In the genomic region with DNA sequence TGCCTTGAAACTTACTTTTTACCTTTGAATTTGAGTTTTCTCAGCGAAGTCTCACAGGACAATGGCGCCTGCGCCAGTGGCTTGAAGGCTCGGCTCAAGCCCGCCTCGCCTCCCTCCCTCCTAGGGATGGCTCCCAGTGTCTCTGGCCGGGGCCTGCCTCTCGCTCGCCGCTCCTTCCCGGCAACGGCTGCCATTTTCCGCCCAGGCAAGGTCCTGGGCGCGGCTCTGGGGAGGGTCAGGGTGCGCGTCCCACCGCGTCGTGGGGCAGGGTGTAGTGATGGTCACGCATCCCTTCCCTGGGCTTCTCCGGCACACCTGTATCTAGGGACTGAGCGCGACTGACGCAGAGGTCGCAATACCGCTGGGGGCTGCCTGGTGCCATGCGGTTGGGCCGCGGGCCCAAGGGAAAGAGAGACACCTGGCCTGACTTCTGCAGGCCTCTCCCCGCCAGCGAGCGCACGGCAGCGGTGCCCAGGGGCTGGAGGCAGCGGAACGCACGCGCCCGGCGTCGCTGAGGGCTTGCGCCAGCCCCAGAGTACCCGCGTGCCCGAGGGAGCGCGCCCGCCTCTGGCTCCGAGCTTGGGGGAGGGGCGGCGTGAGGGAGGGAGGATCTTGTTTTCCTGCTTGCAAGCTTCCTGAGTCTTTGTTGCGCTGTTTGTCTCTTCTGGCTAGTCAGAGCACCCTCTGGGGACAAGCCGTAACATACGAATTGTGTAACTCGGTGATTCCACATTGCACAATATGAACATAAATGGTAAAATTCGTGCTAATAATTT, we compare ENCODE assay signal across 8 cellular contexts. TPM values are rescaled to one million over a fixed set of nuclear protein-coding genes. Genes with fewer than 3 reads are reported as not detected.
A peak's percentile ranks its signal among the peaks of the same experiment; 100 is the strongest.
DNase-seq lines count a peak whose midpoint lies in the region; ATAC-seq, FAIRE-seq and TF ChIP-seq lines count a peak whose summit lies in the region.

No MANE protein-coding gene starts in this region.

- TF ChIP-seq POLR2A in testis (IDR thresholded peaks at IDR 0.05), result no peak
- TF ChIP-seq POLR2A in H54 (IDR thresholded peaks at IDR 0.05; ENCODE audit: low read depth, low read length), result no peak

- no peak; the same call in 1 of the 2 replicates for TF ChIP-seq CTCF in AG10803 (conservative IDR thresholded peaks at IDR 0.05; ENCODE audit: low read length)
- no peak for TF ChIP-seq CTCF in neutrophil (IDR thresholded peaks at IDR 0.05)
- no peak for TF ChIP-seq CTCF in testis (IDR thresholded peaks at IDR 0.05)

- H3K27me3 ChIP-seq in neutrophil, result no peaks in the 10 kb centered on the region
- H3K27me3 ChIP-seq in testis, result no peaks in the 10 kb centered on the region

- intact Hi-C loops in Right ventricle myocardium inferior (cut with DNase I), result loop anchor here (1.0 kb wide), 1 partner anchor 20 kb away; a partner anchor contains a TSS
- intact Hi-C loops in testis (cut with DNase I; ENCODE audit: low total_unique reads), result no loop called here

- H3K4me1 ChIP-seq in neutrophil (ENCODE audit: control insufficient read depth in 1 of 2, insufficient read depth in 1 of 2, low read depth in 1 of 2, low read length in 1 of 2) (peaks cover 12 to 15% of the 10 kb centered on the region in 2 experiments), testis (peaks cover 4% of the 10 kb centered on the region)

- peak overlapping the region; percentile 68 for H3K4me3 ChIP-seq in AG10803 (ENCODE audit: low read length)
- H3K4me3 ChIP-seq in neutrophil (ENCODE audit: low read depth in 1 of 2, low read length in 1 of 2), result peak overlapping the region; percentile 70 to 71
- peak overlapping the region; percentile 60 to 67 for H3K4me3 ChIP-seq in testis

- H3K27ac ChIP-seq in adipose tissue (ENCODE audit: low read depth, low read length) (peak overlapping the region; percentile 76), neutrophil (peak overlapping the region; percentile 64), testis (peak overlapping the region; percentile 81 to 94)

- H3K36me3 ChIP-seq in neutrophil (no peaks in the 10 kb centered on the region), testis (ENCODE audit: low read depth, missing control alignments) (no peaks in the 10 kb centered on the region)

- peak; percentile 57 for ATAC-seq in HG03460 (IDR thresholded peaks at IDR 0.05; ENCODE audit: unreplicated experiment)
- ATAC-seq in Right ventricle myocardium inferior, result peak; percentile 95

- DNase-seq in AG10803 (ENCODE audit: low read depth) (peak; percentile 96), SK-N-DZ (ENCODE audit: low spot score) (peak; percentile 76), Right ventricle myocardium inferior (ENCODE audit: missing footprints) (peak; percentile 94), testis (peak; percentile 94), H54 (ENCODE audit: insufficient read length, low spot score) (no peak)

- H3K9me3 ChIP-seq in neutrophil, result no peaks in the 10 kb centered on the region
- H3K9me3 ChIP-seq in testis, result no peaks in the 10 kb centered on the region

- WGBS in adipose tissue, 3 donors, result 7 to 10% (median 8%) methylated on average over 56 to 57 of the region's 57 CpGs
- 16 to 18% methylated on average over 32 to 53 of the region's 57 CpGs for WGBS in testis, 2 donors

- no peak for FAIRE-seq in H54 (lab: Jason Lieb, UNC)

RNA-seq across cellular contexts. Expression of a gene that starts 20.7 kb away (rescaled TPM):
- 26.7 and 27.8 TPM in 2 replicates for polyA plus RNA-seq in SK-N-DZ (2014; cell fraction: cytosol; rRNA removed)
- 11.4 and 12.3 TPM in 2 replicates for polyA plus RNA-seq in SK-N-DZ (2014; cell fraction: nucleus; rRNA removed)
- polyA plus RNA-seq in adipose tissue, result 10 to 100 TPM in 2 of 3 donors, 1 to 10 TPM in 1; 5.1 to 15.6 (median 11.7) TPM
- total RNA-seq in Right ventricle myocardium inferior, result 48.9 TPM
- total RNA-seq in testis, result 10 to 100 TPM; 65.8 to 86.3 TPM
- 122 TPM for polyA plus RNA-seq in testis (ENCODE audit: insufficient read depth, low read depth, low replicate concordance)

RNA-seq across cellular contexts. Expression of a gene that starts 27.3 kb away (rescaled TPM):
- polyA plus RNA-seq in SK-N-DZ (2014; cell fraction: cytosol; rRNA removed), result 79.2 and 95.4 TPM in 2 replicates
- 103 and 107 TPM in 2 replicates for polyA plus RNA-seq in SK-N-DZ (2014; cell fraction: nucleus; rRNA removed)
- polyA plus RNA-seq in adipose tissue (10 to 100 TPM; 10.5 to 15.7 (median 15.0) TPM), testis (ENCODE audit: insufficient read depth, low read depth, low replicate concordance) (23.3 TPM)
- total RNA-seq in Right ventricle myocardium inferior (7.7 TPM), testis (10 to 100 TPM; 39.7 to 58.8 TPM)

RNA-seq across cellular contexts. Expression of a gene that starts 51.7 kb away (rescaled TPM):
- polyA plus RNA-seq in SK-N-DZ (2014; cell fraction: cytosol; rRNA removed), result 7.5 and 12.1 TPM in 2 replicates
- 40.3 and 60.1 TPM in 2 replicates for polyA plus RNA-seq in SK-N-DZ (2014; cell fraction: nucleus; rRNA removed)
- 10 to 100 TPM in 1 of 3 donors, 1 to 10 TPM in 2; 4.8 to 15.3 (median 5.3) TPM for polyA plus RNA-seq in adipose tissue
- total RNA-seq in Right ventricle myocardium inferior, result 1.5 TPM
- total RNA-seq in testis, result 10 to 100 TPM in 1 of 2 donors, 1 to 10 TPM in 1; 6.8 to 10.4 TPM
- 10.5 TPM for polyA plus RNA-seq in testis (ENCODE audit: insufficient read depth, low read depth, low replicate concordance)
